In the genomic region with DNA sequence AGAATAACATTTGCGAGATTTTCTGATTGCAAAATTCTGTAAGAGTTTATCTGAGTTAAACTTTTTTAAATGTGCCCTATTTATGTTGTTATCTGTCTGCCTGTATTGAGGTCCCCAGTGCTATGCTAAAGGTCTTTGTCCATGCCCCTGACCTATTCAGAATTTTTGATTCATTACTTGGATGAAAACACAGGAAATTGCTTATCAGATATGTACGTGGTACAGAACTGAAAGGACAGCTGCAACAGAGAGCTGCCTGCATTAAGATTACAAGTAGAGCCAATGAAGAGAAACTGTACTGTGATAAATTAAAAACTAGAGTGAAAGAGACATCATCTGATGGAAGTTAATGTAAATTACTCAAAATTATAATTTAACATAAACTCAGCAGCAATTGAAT, we compare ENCODE assay signal across 11 cellular contexts.
DNase-seq lines count a peak whose midpoint lies in the region; TF ChIP-seq lines count a peak whose summit lies in the region.
"Had no signal": no experiment of that assay in that cellular context is flagged by ENCODE, and none has a peak within 500 bp of the region (broad histone marks: within the 10 kb centered on the region; RNA-seq: fewer than 3 reads in every experiment).

No MANE protein-coding gene starts in this region.

- DNase-seq in LHCN-M2 (ENCODE audit: low read depth) (peak; percentile 20), SK-N-DZ (ENCODE audit: low spot score) (peak; percentile 32), choroid plexus epithelial cell (ENCODE audit: low read depth) (peak; percentile 63), pulmonary artery endothelial cell (ENCODE audit: low read depth, low spot score) (peak; percentile 52), KG1 (lab: John Stamatoyannopoulos, UW) (no peak), GM13976 (ENCODE audit: low spot score) (no peak), 8988T (no peak)
- DNase-seq: GF-D8, HCEC 1CT, NCI-H1436 treated with DMSO at 0.1 percent for 48 hours, NCI-H2107 had no signal

- H3K4me3 ChIP-seq in choroid plexus epithelial cell (ENCODE audit: low read depth, low read length): no peak overlapping the region

- in situ Hi-C loops in GM13976 (cut with MboI; ENCODE audit: low sequenced_read_pairs, unreplicated experiment): no loop called here

- TF ChIP-seq CTCF in choroid plexus epithelial cell (conservative IDR thresholded peaks at IDR 0.05; ENCODE audit: low read depth, low read length) (no peak), GM13976 (IDR thresholded peaks at IDR 0.05; ENCODE audit: borderline replicate concordance, control extremely low read depth, extremely low read depth, insufficient read depth, missing control alignments) (no peak)

Comparison
In these comparisons a context has a peak if more than half of its experiments do, and no peak if none do; other contexts are left out.
1. DNase-seq: peak in LHCN-M2 (single experiment), SK-N-DZ (single experiment), choroid plexus epithelial cell (single experiment) and pulmonary artery endothelial cell (single experiment); none in KG1 (single experiment), GM13976 (single experiment) and 8988T (single experiment).